In the genomic region with DNA sequence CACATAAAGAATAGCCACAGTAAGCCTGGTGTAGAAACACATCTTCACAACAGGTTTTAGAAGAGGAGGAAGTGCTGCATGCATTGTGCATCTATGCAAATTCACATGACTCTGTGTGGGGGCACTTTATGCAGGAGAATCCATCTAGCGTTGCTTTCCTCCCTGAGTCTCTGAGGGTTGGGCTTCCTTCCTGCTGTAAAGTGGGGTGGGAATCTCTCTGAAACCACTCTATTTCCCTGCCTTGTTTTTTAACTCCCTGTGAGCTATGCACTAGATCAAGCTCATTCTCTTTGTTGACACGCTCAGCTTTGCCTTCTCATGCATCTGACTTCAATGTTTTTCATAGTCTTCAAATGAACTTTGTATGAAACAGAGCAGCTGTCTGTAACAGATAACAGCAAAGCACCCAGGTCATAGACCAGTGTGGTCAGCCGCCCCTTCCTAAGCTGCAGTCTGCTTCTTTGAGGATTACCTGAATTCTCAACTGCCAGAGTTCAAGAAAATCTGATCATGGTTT, we compare ENCODE assay signal across 8 cellular contexts.
DNase-seq lines count a peak whose midpoint lies in the region; ATAC-seq and TF ChIP-seq lines count a peak whose summit lies in the region.

No MANE protein-coding gene starts in this region.

- peaks cover 75% of the 10 kb centered on the region for H3K4me1 Mint-ChIP-seq in activated CD4-positive, alpha-beta T cell treated with anti-CD3 and anti-CD28 coated beads, Interleukin-2, amount 10 ng/mL, durations not matched to agents 7 days and 5 days

- H3K9me3 Mint-ChIP-seq in activated CD4-positive, alpha-beta T cell treated with anti-CD3 and anti-CD28 coated beads, Interleukin-2, amount 10 ng/mL, durations not matched to agents 7 days and 5 days: peaks cover 5% of the 10 kb centered on the region

- peak; percentile 96 for ATAC-seq in HG03066 (IDR thresholded peaks at IDR 0.05; ENCODE audit: low read depth, unreplicated experiment)

- no peak overlapping the region for H3K27ac ChIP-seq in smooth muscle cell (ENCODE audit: low read depth)

- no peaks in the 10 kb centered on the region for H3K27me3 ChIP-seq in smooth muscle cell (ENCODE audit: low read depth)

- H3K36me3 ChIP-seq in smooth muscle cell (ENCODE audit: low read depth): no peaks in the 10 kb centered on the region

- H3K27me3 Mint-ChIP-seq in activated CD4-positive, alpha-beta T cell treated with anti-CD3 and anti-CD28 coated beads, Interleukin-2, amount 10 ng/mL, durations not matched to agents 7 days and 5 days: no peaks in the 10 kb centered on the region

- no peak for TF ChIP-seq CTCF in smooth muscle cell (IDR thresholded peaks at IDR 0.05; ENCODE audit: borderline replicate concordance, insufficient read depth, poor library complexity, severe bottlenecking)

- H3K4me3 ChIP-seq in smooth muscle cell: no peak overlapping the region

- POLR2A ChIA-PET in activated CD4-positive, alpha-beta T cell treated with anti-CD3 and anti-CD28 coated beads, Interleukin-2, amount 10 ng/mL, durations not matched to agents 7 days and 5 days (lab: Charles Lee): no interaction called here

- CTCF ChIA-PET in activated CD4-positive, alpha-beta T cell treated with anti-CD3 and anti-CD28 coated beads, Interleukin-2, amount 10 ng/mL, durations not matched to agents 7 days and 5 days (lab: Charles Lee): interaction anchor here (1.1 kb wide), 1 partner anchor 9 kb away, joined by 3 read pairs; no protein-coding TSS in a partner anchor

- peak; percentile 21 to 32 for DNase-seq in stimulated activated CD8-positive, alpha-beta memory T cell treated with anti-CD3 and anti-CD28 coated beads, Interleukin-7, amount 100 ng/mL, for 4 hours (ENCODE audit: low read depth in 2 of 2)
- DNase-seq in stimulated activated CD8-positive, alpha-beta memory T cell treated with anti-CD3 and anti-CD28 coated beads, Interleukin-4, amount 100 ng/mL, for 48 hours: no peak
- peak; percentile 53 for DNase-seq in activated CD4-positive, alpha-beta T cell treated with anti-CD3 and anti-CD28 coated beads, Interleukin-2, amount 10 ng/mL, durations not matched to agents 7 days and 5 days
- no peak for DNase-seq in smooth muscle cell (lab: John Stamatoyannopoulos, UW; ENCODE audit: unreplicated experiment)
- no peak for DNase-seq in stimulated activated CD4-positive, alpha-beta T cell treated with anti-CD3 and anti-CD28 coated beads, Interleukin-15, amount 100 ng/mL, for 24 hours
- no peak for DNase-seq in GOT3 (lab: John Stamatoyannopoulos, UW)
- DNase-seq in COLO668 (lab: John Stamatoyannopoulos, UW; ENCODE audit: unreplicated experiment): no peak

- H3K79me2 ChIP-seq in smooth muscle cell (ENCODE audit: low read depth): no peaks in the 10 kb centered on the region

- H3K27ac Mint-ChIP-seq in activated CD4-positive, alpha-beta T cell treated with anti-CD3 and anti-CD28 coated beads, Interleukin-2, amount 10 ng/mL, durations not matched to agents 7 days and 5 days: peak overlapping the region; percentile 92

- peak overlapping the region; percentile 47 for H2AFZ ChIP-seq in smooth muscle cell (ENCODE audit: low read depth)

- peaks cover 3% of the 10 kb centered on the region for H3K4me1 ChIP-seq in smooth muscle cell (ENCODE audit: low read depth)

- peak overlapping the region; percentile 59 for H3K4me3 Mint-ChIP-seq in activated CD4-positive, alpha-beta T cell treated with anti-CD3 and anti-CD28 coated beads, Interleukin-2, amount 10 ng/mL, durations not matched to agents 7 days and 5 days

- 23% methylated on average over 3 of the region's 3 CpGs for WGBS in smooth muscle cell (ENCODE audit: low lambda C conversion rate)

- no peaks in the 10 kb centered on the region for H3K9me3 ChIP-seq in smooth muscle cell (replicated peaks; ENCODE audit: low read depth)

- peaks cover 16% of the 10 kb centered on the region for H3K36me3 Mint-ChIP-seq in activated CD4-positive, alpha-beta T cell treated with anti-CD3 and anti-CD28 coated beads, Interleukin-2, amount 10 ng/mL, durations not matched to agents 7 days and 5 days (ENCODE audit: low read depth)

- no peaks in the 10 kb centered on the region for H4K20me1 ChIP-seq in smooth muscle cell (ENCODE audit: low read depth)

- no peak overlapping the region for H3K9ac ChIP-seq in smooth muscle cell (ENCODE audit: low read depth)

- H3K4me2 ChIP-seq in smooth muscle cell: no peak overlapping the region

- H3F3A ChIP-seq in smooth muscle cell (ENCODE audit: low read depth): no peaks in the 10 kb centered on the region

Comparison
In these comparisons a context has a peak if more than half of its experiments do, and no peak if none do; other contexts are left out.
1. DNase-seq: peak in stimulated activated CD8-positive, alpha-beta memory T cell treated with anti-CD3 and anti-CD28 coated beads, Interleukin-7, amount 100 ng/mL, for 4 hours (2 of 2) and activated CD4-positive, alpha-beta T cell treated with anti-CD3 and anti-CD28 coated beads, Interleukin-2, amount 10 ng/mL, durations not matched to agents 7 days and 5 days (single experiment); none in stimulated activated CD8-positive, alpha-beta memory T cell treated with anti-CD3 and anti-CD28 coated beads, Interleukin-4, amount 100 ng/mL, for 48 hours (single experiment), smooth muscle cell (single experiment), stimulated activated CD4-positive, alpha-beta T cell treated with anti-CD3 and anti-CD28 coated beads, Interleukin-15, amount 100 ng/mL, for 24 hours (single experiment), GOT3 (single experiment) and COLO668 (single experiment).